8 cellular contexts compared by ENCODE assay signal in genomic region chr7:128166603-128167315, GRCh38.
DNase-seq lines count a peak whose midpoint lies in the region; ATAC-seq, FAIRE-seq and TF ChIP-seq lines count a peak whose summit lies in the region.

No MANE protein-coding gene starts in this region.

- peak; percentile 63 for DNase-seq in activated CD8-positive, alpha-beta memory T cell treated with anti-CD3 and anti-CD28 coated beads, Interleukin-2, amount 50 U/mL, for 48 hours
- DNase-seq in activated CD8-positive, alpha-beta memory T cell treated with anti-CD3 and anti-CD28 coated beads, Interleukin-2, amount 50 U/mL, for 4 hours = no peak
- DNase-seq in fibroblast of lung (ENCODE audit: low read depth in 2 of 2) (peak in 1 of 2 donors; percentile 13), pancreas (peak; percentile 37 to 84 (median 54)), NCI-H2029 treated with DMSO at 0.1 percent for 48 hours (lab: John Stamatoyannopoulos, UW) (no peak)

- H4K20me1 ChIP-seq in SU-DHL-6 (ENCODE audit: low read depth, low read length) (no peaks in the 10 kb centered on the region), fibroblast of lung (ENCODE audit: control insufficient read depth, extremely low read depth, insufficient read depth, low read length) (peaks cover 2% of the 10 kb centered on the region)

- FAIRE-seq in pancreas (lab: Jason Lieb, UNC) = no peak

- H3K27me3 ChIP-seq in SU-DHL-6 (ENCODE audit: low read length) = no peaks in the 10 kb centered on the region
- peaks cover 60% of the 10 kb centered on the region for H3K27me3 ChIP-seq in fibroblast of lung (ENCODE audit: control insufficient read depth, insufficient read depth, low read length)
- H3K27me3 ChIP-seq in pancreas = peaks cover 0 to 3% (median 0%) of the 10 kb centered on the region in 4 donors

- 1% methylated on average over 42 to 63 of the region's 63 CpGs for WGBS in pancreas, 2 donors

- intact Hi-C loops in pancreas (cut with DNase I) = no loop called here

- peak overlapping the region; percentile 39 for H3K4me2 ChIP-seq in SU-DHL-6 (ENCODE audit: low read depth, low read length, poor library complexity, severe bottlenecking)
- peak overlapping the region; percentile 64 for H3K4me2 ChIP-seq in fibroblast of lung (ENCODE audit: extremely low read depth, insufficient read depth, low read length)

- H3F3A ChIP-seq in SU-DHL-6 (ENCODE audit: insufficient read depth) = no peaks in the 10 kb centered on the region

- no peaks in the 10 kb centered on the region for H3K9me2 ChIP-seq in SU-DHL-6 (replicated peaks; ENCODE audit: insufficient read depth, low read length)

- H3K9me3 ChIP-seq in SU-DHL-6 (ENCODE audit: insufficient read depth, low read length) (no peaks in the 10 kb centered on the region), fibroblast of lung (ENCODE audit: control insufficient read depth, insufficient read depth, low read depth, low read length) (no peaks in the 10 kb centered on the region), pancreas (no peaks in the 10 kb centered on the region)

- H3K4me3 ChIP-seq in SU-DHL-6 (ENCODE audit: insufficient read depth, low read length, poor library complexity, severe bottlenecking) = no peak overlapping the region
- peak overlapping the region in 2 of 4 experiments; percentile 12 to 41 for H3K4me3 ChIP-seq in fibroblast of lung (replicated peaks in 1 of 4; ENCODE audit: control extremely low read depth in 1 of 4, insufficient read depth in 1 of 4, low read depth in 3 of 4, low read length in 4 of 4)
- peak overlapping the region; percentile 28 to 66 (median 50) for H3K4me3 ChIP-seq in pancreas

- H3K36me3 ChIP-seq in SU-DHL-6 (ENCODE audit: low read length) (no peaks in the 10 kb centered on the region), fibroblast of lung (ENCODE audit: control insufficient read depth, insufficient read depth, low read length) (no peaks in the 10 kb centered on the region), pancreas (no peaks in the 10 kb centered on the region)

- ATAC-seq in pancreas (peak; percentile 44 to 68 (median 64)), GM21786 (IDR thresholded peaks at IDR 0.05; ENCODE audit: unreplicated experiment) (no peak), GM18909 (IDR thresholded peaks at IDR 0.05; ENCODE audit: poor library complexity, unreplicated experiment) (no peak)

- H3K79me2 ChIP-seq in SU-DHL-6 (ENCODE audit: insufficient read depth, low read length) (no peaks in the 10 kb centered on the region), fibroblast of lung (ENCODE audit: control insufficient read depth, insufficient read depth, low read length) (no peaks in the 10 kb centered on the region)

- H3K4me1 ChIP-seq in fibroblast of lung (ENCODE audit: control insufficient read depth, extremely low read depth, insufficient read depth, low read length) (peaks cover 2% of the 10 kb centered on the region), pancreas (peaks cover 0 to 3% (median 0%) of the 10 kb centered on the region in 3 donors)

- H3K27ac ChIP-seq in SU-DHL-6 (ENCODE audit: low read depth, low read length) (no peak overlapping the region), fibroblast of lung (ENCODE audit: insufficient read depth, low read length) (no peak overlapping the region), pancreas (peak overlapping the region in 3 of 4 donors; percentile 22 to 62 (median 46))

- TF ChIP-seq CTCF in SU-DHL-6 (IDR thresholded peaks at IDR 0.05; ENCODE audit: insufficient read depth, low read length, poor library complexity, severe bottlenecking) = no peak
- no peak for TF ChIP-seq CTCF in fibroblast of lung (conservative IDR thresholded peaks at IDR 0.05 in 1 of 2, IDR thresholded peaks at IDR 0.05 in 1 of 2; ENCODE audit: low read depth in 1 of 2, low read length in 2 of 2)
- no peak for TF ChIP-seq CTCF in pancreas (IDR thresholded peaks at IDR 0.05)

- H3K9ac ChIP-seq in SU-DHL-6 (ENCODE audit: low read length) (no peak overlapping the region), fibroblast of lung (ENCODE audit: insufficient read depth, low read length) (no peak overlapping the region)

- H2AFZ ChIP-seq in SU-DHL-6 (ENCODE audit: low read depth, low read length, severe bottlenecking) (no peak overlapping the region), fibroblast of lung (ENCODE audit: low read length) (no peak overlapping the region)

Comparison
In these comparisons a context has a peak if more than half of its experiments do, and no peak if none do; other contexts are left out.
1. DNase-seq: peak in activated CD8-positive, alpha-beta memory T cell treated with anti-CD3 and anti-CD28 coated beads, Interleukin-2, amount 50 U/mL, for 48 hours (single experiment) and pancreas (6 of 6); none in activated CD8-positive, alpha-beta memory T cell treated with anti-CD3 and anti-CD28 coated beads, Interleukin-2, amount 50 U/mL, for 4 hours (single experiment) and NCI-H2029 treated with DMSO at 0.1 percent for 48 hours (single experiment).
2. H3K27ac ChIP-seq: peak in pancreas (3 of 4); none in SU-DHL-6 (single experiment) and fibroblast of lung (single experiment).
3. ATAC-seq: peak in pancreas (4 of 4); none in GM21786 (single experiment) and GM18909 (single experiment).